ENCODE assay signal across 8 cellular contexts in the genomic region with DNA sequence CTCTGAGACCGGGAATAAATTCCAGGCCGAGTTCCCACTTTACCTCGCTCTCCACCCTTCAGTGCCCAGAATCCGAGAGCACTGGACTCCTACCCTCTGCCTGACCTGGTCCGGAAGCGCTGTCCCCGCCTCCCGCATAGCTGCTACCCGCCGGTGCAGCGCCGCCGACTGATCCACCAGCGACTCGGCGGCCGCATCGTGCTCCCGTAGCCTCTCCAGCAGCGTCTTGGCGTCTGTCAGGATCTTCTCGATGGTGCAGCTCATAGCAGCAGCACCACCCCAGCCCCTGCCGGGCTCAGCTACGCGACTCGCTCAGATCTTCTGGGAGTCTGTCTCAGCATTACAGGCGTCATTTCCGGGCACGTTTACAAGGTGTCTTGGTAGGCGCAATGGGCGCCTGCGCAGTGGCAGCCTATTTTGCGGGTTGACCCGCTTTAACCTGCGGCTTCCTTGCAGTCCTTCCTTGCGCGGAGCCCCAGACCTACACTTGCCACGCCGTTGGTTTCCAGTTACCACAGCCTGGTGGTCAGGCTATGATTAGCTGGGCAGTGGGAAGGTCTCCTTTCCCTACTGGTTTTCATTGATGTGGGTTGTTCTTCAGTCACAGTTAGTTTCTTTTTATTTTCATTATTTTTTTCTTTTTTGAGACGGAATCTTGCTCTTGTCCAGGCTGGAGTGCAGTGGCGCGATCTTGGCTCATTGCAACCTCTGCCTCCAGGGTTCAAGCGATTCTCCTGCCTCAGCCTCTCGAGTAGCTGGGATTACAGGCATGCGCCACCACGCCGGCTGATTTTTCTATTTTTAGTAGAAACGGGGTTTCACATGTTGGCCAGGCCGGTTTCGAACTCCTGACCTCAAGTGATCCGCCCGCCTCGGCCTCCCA. TPM values are rescaled to one million over a fixed set of nuclear protein-coding genes. Genes with fewer than 3 reads are reported as not detected.
DNase-seq lines count a peak whose midpoint lies in the region; ATAC-seq, FAIRE-seq and TF ChIP-seq lines count a peak whose summit lies in the region.

SIKE1 (minus strand) TSS at position 342 of the 883 bp plus-strand sequence; CDS start at position 264, 78 bp downstream.

- peak within 1 kb of the TSS; percentile 99 to 100 (median 100) for H3K4me3 Mint-ChIP-seq in T-cell

- peaks cover 30% of the 10 kb centered on the region for H3K36me3 Mint-ChIP-seq in T-cell

- H3K4me3 ChIP-seq in adrenal gland (peak within 1 kb of the TSS; percentile 36 to 95 (median 68)), heart right ventricle (peak within 1 kb of the TSS; percentile 68 to 95 (median 78)), upper lobe of left lung (peak within 1 kb of the TSS; percentile 61 to 84 (median 78))

- H3K9me3 Mint-ChIP-seq in T-cell, result no peaks in the 10 kb centered on the region

- H3K27ac Mint-ChIP-seq in T-cell, result peak within 1 kb of the TSS; percentile 98 to 100

- peak; percentile 98 for TF ChIP-seq POLR2A in GM12892 (IDR thresholded peaks at IDR 0.05; ENCODE audit: low read depth, low read length)
- TF ChIP-seq POLR2A in adrenal gland (IDR thresholded peaks at IDR 0.05), result peak; percentile 77 to 86
- peak in 3 of 4 donors; percentile 24 to 89 (median 78) for TF ChIP-seq POLR2A in upper lobe of left lung (IDR thresholded peaks at IDR 0.05)

- TF ChIP-seq CTCF in adrenal gland (IDR thresholded peaks at IDR 0.05) (peak in 1 of 6 experiments; percentile 2), heart right ventricle (IDR thresholded peaks at IDR 0.05) (peak in 3 of 9 donors; percentile 19 to 31 (median 27)), upper lobe of left lung (IDR thresholded peaks at IDR 0.05) (peak in 2 of 6 experiments; percentile 27 to 40)

- no peaks in the 10 kb centered on the region for H3K27me3 ChIP-seq in adrenal gland
- H3K27me3 ChIP-seq in heart right ventricle, result peaks cover 0 to 8% (median 3%) of the 10 kb centered on the region in 7 donors
- no peaks in the 10 kb centered on the region for H3K27me3 ChIP-seq in upper lobe of left lung

- peaks cover 31 to 42% (median 39%) of the 10 kb centered on the region in 3 donors for H3K4me1 Mint-ChIP-seq in T-cell

- peak within 1 kb of the TSS; percentile 68 to 96 (median 88) for H3K27ac ChIP-seq in adrenal gland
- peak within 1 kb of the TSS; percentile 30 to 92 (median 88) for H3K27ac ChIP-seq in heart right ventricle
- peak within 1 kb of the TSS; percentile 84 to 92 (median 89) for H3K27ac ChIP-seq in upper lobe of left lung

- peaks cover 0 to 2% of the 10 kb centered on the region in 2 donors for H3K27me3 Mint-ChIP-seq in T-cell

- no peak for TF ChIP-seq EP300 in upper lobe of left lung (IDR thresholded peaks at IDR 0.05)

- H3K9me3 ChIP-seq in adrenal gland (replicated peaks in 1 of 3), result no peaks in the 10 kb centered on the region
- H3K9me3 ChIP-seq in heart right ventricle, result peaks cover 0 to 3% (median 0%) of the 10 kb centered on the region in 11 donors
- H3K9me3 ChIP-seq in upper lobe of left lung, result peaks cover 0 to 1% (median 0%) of the 10 kb centered on the region in 4 donors

- CTCF ChIA-PET in T-cell (lab: Charles Lee), result interaction anchor here (0.5 to 1.4 kb wide), 6 partner anchors 23 to 318 kb away, joined by 3 to 6 read pairs (median 3); partner anchors contain the start of gene CSDE1 (in 1 of the 2)

- intact Hi-C loops in adrenal gland (cut with DNase I), result no loop called here
- intact Hi-C loops in heart right ventricle (cut with DNase I), result loop anchor here in 2 of 10 donors (2.0 to 5.0 kb wide), 2 partner anchors 63 to 64 kb away; partner anchors contain the start of gene NRAS (in 2 of the 2)
- intact Hi-C loops in posterior cingulate gyrus (cut with DNase I), result no loop called here

- POLR2A ChIA-PET in T-cell (lab: Charles Lee), result interaction anchor here (0.5 to 1.6 kb wide), 9 partner anchors 12 to 1606 kb away, joined by 3 to 7 read pairs (median 4); partner anchors contain the start of gene CSDE1 (in 1 of the 2)

- ATAC-seq in HG02852 (IDR thresholded peaks at IDR 0.05; ENCODE audit: unreplicated experiment), result peak; percentile 98
- peak; percentile 96 to 99 (median 98) for ATAC-seq in T-cell (replicated peaks in 1 of 4)
- peak; percentile 95 to 99 (median 99) for ATAC-seq in heart right ventricle
- ATAC-seq in upper lobe of left lung (ENCODE audit: low FRiP score in 2 of 2), result peak; percentile 97 to 99

- H3K36me3 ChIP-seq in adrenal gland (replicated peaks in 1 of 2) (peaks cover 0 to 19% of the 10 kb centered on the region in 2 donors), heart right ventricle (peaks cover 0 to 36% (median 5%) of the 10 kb centered on the region in 9 donors), upper lobe of left lung (peaks cover 0 to 28% (median 7%) of the 10 kb centered on the region in 4 donors)

- H3K4me1 ChIP-seq in adrenal gland (replicated peaks in 1 of 2) (peaks cover 8 to 9% of the 10 kb centered on the region in 2 donors), heart right ventricle (peaks cover 0 to 22% (median 13%) of the 10 kb centered on the region in 9 donors), upper lobe of left lung (peaks cover 9 to 17% (median 12%) of the 10 kb centered on the region in 4 donors)

- peak; percentile 99 for FAIRE-seq in GM12892 (lab: Jason Lieb, UNC)

- WGBS in adrenal gland, 4 donors, result 17 to 35% (median 22%) methylated on average over 24 to 53 of the region's 53 CpGs
- WGBS in heart right ventricle, 2 donors, result 16 to 19% methylated on average over 53 of the region's 53 CpGs
- 26 to 46% methylated on average over 21 to 40 of the region's 53 CpGs for WGBS in upper lobe of left lung, 2 donors

- peak; percentile 77 for DNase-seq in GM12892 (ENCODE audit: insufficient read length)
- peak; percentile 78 for DNase-seq in NCI-H1436 treated with DMSO at 0.1 percent for 48 hours (lab: John Stamatoyannopoulos, UW)
- peak; percentile 79 to 97 (median 95) for DNase-seq in T-cell
- peak; percentile 92 to 98 (median 96) for DNase-seq in adrenal gland
- peak; percentile 89 to 92 for DNase-seq in heart right ventricle
- DNase-seq in posterior cingulate gyrus, result peak; percentile 84 to 99 (median 92)
- peak; percentile 93 to 97 for DNase-seq in upper lobe of left lung

RNA-seq across cellular contexts. Expression of gene SIKE1, which starts in this region (rescaled TPM):
- polyA plus RNA-seq in GM12892 (2012; ENCODE audit: missing spikeins), result 30.2 TPM
- total RNA-seq in T-cell (10 to 100 TPM; 46.4 to 51.2 (median 49.0) TPM), adrenal gland (10 to 100 TPM; 20.6 to 49.2 (median 35.3) TPM), heart right ventricle (10 to 100 TPM; 20.8 to 38.2 (median 31.3) TPM), upper lobe of left lung (10 to 100 TPM in 5 of 6 donors, 1 to 10 TPM in 1; 6.0 to 36.3 (median 28.7) TPM)
- polyA plus RNA-seq in adrenal gland (10 to 100 TPM in 2 of 3 donors, 1 to 10 TPM in 1; 9.9 to 23.2 (median 11.6) TPM), heart right ventricle (10 to 100 TPM; 26.6 to 32.6 TPM)

Comparison
In these comparisons a context has a peak if more than half of its experiments do, and no peak if none do; other contexts are left out.
1. Peak in every context shown above with its lines: DNase-seq, ATAC-seq, H3K4me3 ChIP-seq and H3K27ac ChIP-seq.